ENCODE assay signal across 1 cellular context in genomic region chr21:45323487-45324380, GRCh38.
TF ChIP-seq lines count a peak whose summit lies in the region.

No MANE protein-coding gene starts in this region.

TF ChIP-seq in HepG2, 621 proteins besides CTCF, POLR2A, EP300 and RAD21 (continued from another document):
- TF ChIP-seq E2F5 (CRISPR knock-in tag; conservative IDR thresholded peaks at IDR 0.05), result no peak
- 0 out of 2 replicates have a peak, but pooled peaks have one; percentile 15 for TF ChIP-seq PATZ1 (CRISPR knock-in tag; IDR thresholded peaks at IDR 0.05)
- no peak for TF ChIP-seq TBX3 (IDR thresholded peaks at IDR 0.05; ENCODE audit: borderline replicate concordance)
- peak; percentile 70 for TF ChIP-seq TEAD3 (CRISPR knock-in tag; optimal IDR thresholded peaks at IDR 0.05; ENCODE audit: borderline replicate concordance)
- 0 out of 2 replicates have a peak, but pooled peaks have one; percentile 67 for TF ChIP-seq DZIP1 (CRISPR knock-in tag; IDR thresholded peaks at IDR 0.05)
- 0 out of 2 replicates have a peak, but pooled peaks have one; percentile 29 for TF ChIP-seq ZNF280B (CRISPR knock-in tag; IDR thresholded peaks at IDR 0.05; ENCODE audit: borderline replicate concordance)
- no peak for TF ChIP-seq SALL2 (CRISPR knock-in tag; IDR thresholded peaks at IDR 0.05)
- no peak for TF ChIP-seq U2AF1 (optimal IDR thresholded peaks at IDR 0.05; ENCODE audit: low read depth, low read length)
- TF ChIP-seq HIVEP1 (CRISPR knock-in tag; IDR thresholded peaks at IDR 0.05), result no peak
- no peak for TF ChIP-seq FUBP1 (CRISPR knock-in tag; IDR thresholded peaks at IDR 0.05; ENCODE audit: borderline replicate concordance)
